25 cellular contexts compared by ENCODE assay signal in the genomic region with DNA sequence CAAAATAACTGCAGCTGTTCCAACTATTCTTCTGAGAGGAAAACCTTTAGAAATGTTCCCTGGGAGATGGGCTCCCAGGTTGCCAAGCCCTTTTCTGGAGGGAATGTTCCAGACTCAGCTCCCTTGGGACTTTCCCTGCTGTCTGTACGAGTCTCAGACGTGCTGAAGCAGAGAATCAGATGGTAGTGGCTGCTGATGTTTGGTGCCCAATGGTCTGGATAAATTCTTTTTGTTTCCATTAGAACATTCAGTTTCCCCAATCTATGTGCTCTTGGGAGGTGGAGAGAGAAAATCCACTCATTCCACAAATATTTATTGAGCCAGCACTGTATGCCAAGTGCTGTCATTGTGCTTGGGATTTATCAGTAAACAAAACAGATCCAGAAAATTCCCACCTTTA. TPM values are rescaled to one million over a fixed set of nuclear protein-coding genes. Genes with fewer than 3 reads are reported as not detected.
A peak's percentile ranks its signal among the peaks of the same experiment; 100 is the strongest.
DNase-seq lines count a peak whose midpoint lies in the region; ATAC-seq and TF ChIP-seq lines count a peak whose summit lies in the region.
"Had no signal": no experiment of that assay in that cellular context is flagged by ENCODE, and none has a peak within 500 bp of the region (broad histone marks: within the 10 kb centered on the region; RNA-seq: fewer than 3 reads in every experiment).

No MANE protein-coding gene starts in this region.

- intact Hi-C loops in left ventricle myocardium superior (cut with micrococcal nuclease) (no loop called here), ascending aorta (cut with DNase I) (no loop called here)

- H3K9me3 ChIP-seq in right atrium auricular region (no peaks in the 10 kb centered on the region), ascending aorta (no peaks in the 10 kb centered on the region)
- H3K9me3 ChIP-seq: A549, gastroesophageal sphincter, Peyer's patch had no signal

- TF ChIP-seq CTCF in right atrium auricular region (IDR thresholded peaks at IDR 0.05) (no peak), ascending aorta (IDR thresholded peaks at IDR 0.05) (no peak), GM13976 (IDR thresholded peaks at IDR 0.05; ENCODE audit: borderline replicate concordance, control extremely low read depth, extremely low read depth, insufficient read depth, missing control alignments) (no peak)

- H3K36me3 ChIP-seq in right atrium auricular region (no peaks in the 10 kb centered on the region), ascending aorta (no peaks in the 10 kb centered on the region)
- H3K36me3 ChIP-seq: cardiac muscle cell, gastroesophageal sphincter, Peyer's patch had no signal

- in situ Hi-C loops in GM13976 (cut with MboI; ENCODE audit: low sequenced_read_pairs, unreplicated experiment): no loop called here

- H3K4me1 ChIP-seq in right atrium auricular region: no peaks in the 10 kb centered on the region
- peaks cover 0 to 3% of the 10 kb centered on the region in 2 donors for H3K4me1 ChIP-seq in ascending aorta
- H3K4me1 ChIP-seq: A549, gastroesophageal sphincter, Peyer's patch had no signal

- H3K27me3 ChIP-seq in right atrium auricular region (no peaks in the 10 kb centered on the region), ascending aorta (no peaks in the 10 kb centered on the region)
- H3K27me3 ChIP-seq: cardiac muscle cell, gastroesophageal sphincter, Peyer's patch had no signal

- H3K27ac ChIP-seq in right atrium auricular region (peak overlapping the region in 1 of 2 donors; percentile 6), ascending aorta (peak overlapping the region; percentile 29 to 52)
- H3K27ac ChIP-seq: A549, C4-2B, cardiac muscle cell, epithelial cell of prostate, gastroesophageal sphincter, Peyer's patch, skin epidermis had no signal

- peak; percentile 35 for ATAC-seq in left ventricle myocardium superior
- no peak for ATAC-seq in HG03442 (IDR thresholded peaks at IDR 0.05; ENCODE audit: unreplicated experiment)
- no peak for ATAC-seq in stimulated activated naive CD8-positive, alpha-beta T cell treated with anti-CD3 and anti-CD28 coated beads, Interleukin-15, Interleukin-2, amounts not matched to agents 100 U/mL and 50 U/mL, for 24 hours
- ATAC-seq: A549; activated naive CD8-positive, alpha-beta T cell treated with anti-CD3 and anti-CD28 coated beads, Interleukin-2, amount 50 U/mL, for 24 hours; activated T-helper 17 cell treated with anti-CD3 and anti-CD28 coated beads, Interleukin-2, amount 50 U/mL, for 72 hours; gastroesophageal sphincter; K562; stimulated activated naive CD8-positive, alpha-beta T cell treated with anti-CD3 and anti-CD28 coated beads, Interleukin-15, amount 100 ng/mL, for 72 hours had no signal

- no peak overlapping the region for H3K4me3 ChIP-seq in right atrium auricular region
- no peak overlapping the region for H3K4me3 ChIP-seq in ascending aorta
- H3K4me3 ChIP-seq: A549, cardiac muscle cell, gastroesophageal sphincter, K562, Peyer's patch, skin epidermis had no signal

- no peak for DNase-seq in left ventricle myocardium superior
- no peak for DNase-seq in right atrium auricular region (ENCODE audit: low spot score)
- DNase-seq in ascending aorta (ENCODE audit: low spot score in 2 of 2): no peak
- DNase-seq in kidney glomerular epithelial cell (lab: John Stamatoyannopoulos, UW): peak; percentile 50
- no peak for DNase-seq in NCI-H1930 (lab: John Stamatoyannopoulos, UW)
- no peak for DNase-seq in GM13976 (ENCODE audit: low spot score)
- no peak for DNase-seq in stimulated activated naive CD8-positive, alpha-beta T cell treated with anti-CD3 and anti-CD28 coated beads, Interleukin-15, Interleukin-2, amounts not matched to agents 100 U/mL and 50 U/mL, for 24 hours
- DNase-seq: activated CD4-positive, alpha-beta T cell treated with anti-CD3 and anti-CD28 coated beads, Interleukin-2, amount 10 ng/mL, durations not matched to agents 24 days and 14 days; activated naive CD8-positive, alpha-beta T cell treated with anti-CD3 and anti-CD28 coated beads, Interleukin-2, amount 50 U/mL, for 24 hours; kidney; Peyer's patch; posterior cingulate gyrus; stimulated activated CD4-positive, alpha-beta T cell treated with anti-CD3 and anti-CD28 coated beads, Interleukin-2, amount 100 ng/mL, for 48 hours; stimulated activated naive CD8-positive, alpha-beta T cell treated with anti-CD3 and anti-CD28 coated beads, Interleukin-15, amount 100 ng/mL, for 72 hours; T-helper 2 cell had no signal

RNA-seq across cellular contexts. Expression of a gene that starts 40.0 kb away (rescaled TPM):
- total RNA-seq in left ventricle myocardium superior (5.0 TPM), right atrium auricular region (10 to 100 TPM in 1 of 2 donors, 1 to 10 TPM in 1; 5.3 to 10.6 TPM), ascending aorta (129 TPM)

RNA-seq across cellular contexts. Expression of a gene that starts 48.9 kb away (rescaled TPM):
- total RNA-seq in left ventricle myocardium superior (0.25 TPM), right atrium auricular region (1 to 10 TPM in 1 of 2 donors, not detected in 1; 2.3 TPM), ascending aorta (18.8 TPM)
- total RNA-seq: activated CD4-positive, alpha-beta T cell treated with anti-CD3 and anti-CD28 coated beads, Interleukin-2, amount 10 ng/mL, durations not matched to agents 24 days and 14 days; activated T-helper 17 cell treated with anti-CD3 and anti-CD28 coated beads, Interleukin-2, amount 50 U/mL, for 72 hours; cardiac muscle cell; NCI-H460; Peyer's patch had no signal

Comparison
In these comparisons a context has a peak if more than half of its experiments do, and no peak if none do; other contexts are left out.
1. RNA of a gene that starts 40.0 kb away (total RNA-seq): 129 TPM in ascending aorta (single experiment); 5.3 to 10.6 TPM in right atrium auricular region and 5.0 TPM in left ventricle myocardium superior (single experiment); every median in the first group is over 10 times any median in the second.